Comparison of ENCODE assay signal across 8 cellular contexts in genomic region chr1:200306954-200307754, GRCh38.
A peak's percentile ranks its signal among the peaks of the same experiment; 100 is the strongest.
DNase-seq lines count a peak whose midpoint lies in the region; ATAC-seq and TF ChIP-seq lines count a peak whose summit lies in the region.

No MANE protein-coding gene starts in this region.

- TF ChIP-seq CTCF in Caco-2 (IDR thresholded peaks at IDR 0.05; ENCODE audit: insufficient read depth in 1 of 2, low read depth in 1 of 2, low read length in 1 of 2, severe bottlenecking in 1 of 2, unreplicated experiment in 1 of 2) (peak; percentile 77 to 83), PC-9 (conservative IDR thresholded peaks at IDR 0.05) (peak; percentile 96), mesothelial cell of epicardium (IDR thresholded peaks at IDR 0.05; ENCODE audit: unreplicated experiment) (peak; percentile 83)

- H3K9me2 ChIP-seq in PC-9 (ENCODE audit: insufficient read depth), result no peaks in the 10 kb centered on the region

- H3K9me3 Mint-ChIP-seq in Caco-2 (ENCODE audit: unreplicated experiment) (no peaks in the 10 kb centered on the region), mesothelial cell of epicardium (no peaks in the 10 kb centered on the region)

- no peak overlapping the region for H2AFZ ChIP-seq in PC-9

- H3K27me3 Mint-ChIP-seq in Caco-2 (ENCODE audit: insufficient read depth, unreplicated experiment) (no peaks in the 10 kb centered on the region), mesothelial cell of epicardium (ENCODE audit: low read depth) (peaks cover 21% of the 10 kb centered on the region)

- no peaks in the 10 kb centered on the region for H3K36me3 Mint-ChIP-seq in Caco-2 (ENCODE audit: insufficient read depth, unreplicated experiment)
- H3K36me3 Mint-ChIP-seq in mesothelial cell of epicardium, result no peaks in the 10 kb centered on the region

- H3K4me3 ChIP-seq in Caco-2 (ENCODE audit: low read depth, low read length), result no peak overlapping the region
- no peak overlapping the region for H3K4me3 ChIP-seq in PC-9

- POLR2A ChIA-PET in Caco-2 (lab: Charles Lee), result no interaction called here
- POLR2A ChIA-PET in PC-9 (lab: Charles Lee; ENCODE audit: unreplicated experiment), result no interaction called here

- H3K79me2 ChIP-seq in PC-9 (ENCODE audit: low read depth), result no peaks in the 10 kb centered on the region

- intact Hi-C loops in Caco-2 (cut with micrococcal nuclease; ENCODE audit: unreplicated experiment), result loop anchor here (1.0 kb wide), 5 partner anchors 27 to 623 kb away; no protein-coding TSS in a partner anchor
- intact Hi-C loops in PC-9 (cut with micrococcal nuclease; ENCODE audit: unreplicated experiment), result loop anchor here (10.0 kb wide), 3 partner anchors 172 to 622 kb away; no protein-coding TSS in a partner anchor

- no peak overlapping the region for H3K27ac ChIP-seq in PC-9

- H3K4me2 ChIP-seq in PC-9, result no peak overlapping the region

- CTCF ChIA-PET in Caco-2 (lab: Charles Lee) (no interaction called here), PC-9 (lab: Charles Lee) (interaction anchor here (0.5 to 0.9 kb wide), 4 partner anchors 74 to 619 kb away, joined by 3 to 9 read pairs (median 4); no protein-coding TSS in a partner anchor)

- H3K27me3 ChIP-seq in Caco-2 (replicated peaks; ENCODE audit: control insufficient read depth, insufficient read depth, low read length) (no peaks in the 10 kb centered on the region), PC-9 (ENCODE audit: insufficient read depth, low read depth) (no peaks in the 10 kb centered on the region)

- H3K27ac Mint-ChIP-seq in Caco-2 (ENCODE audit: unreplicated experiment) (no peak overlapping the region), mesothelial cell of epicardium (no peak overlapping the region)

- H3K36me3 ChIP-seq in Caco-2 (ENCODE audit: control insufficient read depth, insufficient read depth, low read length) (no peaks in the 10 kb centered on the region), PC-9 (ENCODE audit: low read depth) (no peaks in the 10 kb centered on the region)

- DNase-seq in Caco-2, result peak in 1 of 2 experiments; percentile 47
- peak in 1 of 2 experiments; percentile 17 for DNase-seq in PC-9
- DNase-seq in cerebellar cortex (ENCODE audit: low spot score), result peak; percentile 20
- DNase-seq in mesothelial cell of epicardium (ENCODE audit: low spot score in 2 of 2, unreplicated experiment in 2 of 2), result no peak
- no peak for DNase-seq in NCI-H187 treated with DMSO at 0.1 percent for 48 hours (lab: John Stamatoyannopoulos, UW)
- no peak for DNase-seq in stimulated activated CD4-positive, alpha-beta T cell treated with anti-CD3 and anti-CD28 coated beads, Interleukin-15, amount 100 ng/mL, for 24 hours

- no peaks in the 10 kb centered on the region for H3K4me1 Mint-ChIP-seq in Caco-2 (ENCODE audit: low read depth, unreplicated experiment)
- H3K4me1 Mint-ChIP-seq in mesothelial cell of epicardium, result peaks cover 7% of the 10 kb centered on the region

- no peaks in the 10 kb centered on the region for H3K9me3 ChIP-seq in Caco-2
- no peaks in the 10 kb centered on the region for H3K9me3 ChIP-seq in PC-9 (ENCODE audit: insufficient read depth, low read depth)

- ATAC-seq in GM18861 (IDR thresholded peaks at IDR 0.05; ENCODE audit: unreplicated experiment) (peak; percentile 51), HG03469 (IDR thresholded peaks at IDR 0.05; ENCODE audit: unreplicated experiment) (peak; percentile 33)

- H3F3A ChIP-seq in PC-9 (ENCODE audit: insufficient read depth, low read depth), result no peaks in the 10 kb centered on the region; the same call in 1 of the 2 replicates

- H3K4me1 ChIP-seq in Caco-2 (no peaks in the 10 kb centered on the region), PC-9 (replicated peaks; ENCODE audit: insufficient read depth) (no peaks in the 10 kb centered on the region)

- H3K4me3 Mint-ChIP-seq in Caco-2 (ENCODE audit: unreplicated experiment), result no peak overlapping the region
- no peak overlapping the region for H3K4me3 Mint-ChIP-seq in mesothelial cell of epicardium

- no TSS peak for BruUV-seq in Caco-2 (replicated peaks; lab: Mats Ljungman, UMichigan)
- BruUV-seq in PC-9 (replicated peaks; lab: Mats Ljungman, UMichigan), result no TSS peak

- no peaks in the 10 kb centered on the region for H4K20me1 ChIP-seq in PC-9 (ENCODE audit: insufficient read depth)
